In genomic region chr18:8431036-8431435, GRCh38 we compare ENCODE assay signal across 31 cellular contexts.
"Had no signal": no experiment of that assay in that cellular context is flagged by ENCODE, and none has a peak within 500 bp of the region (broad histone marks: within the 10 kb centered on the region; RNA-seq: fewer than 3 reads in every experiment).

No MANE protein-coding gene starts in this region.

- H3K4me2 ChIP-seq: neural progenitor cell had no signal

- H3K27me3 ChIP-seq: neural progenitor cell, neutrophil, ovary, stomach, testis, thyroid gland, transverse colon, upper lobe of right lung had no signal

- H2AFZ ChIP-seq: neural progenitor cell had no signal

- H3K4me3 ChIP-seq: left ventricle myocardium inferior, lung, neural progenitor cell, ovary, skin epidermis, stomach, testis, thyroid gland, transverse colon, upper lobe of right lung had no signal

- H3K27ac ChIP-seq: left ventricle myocardium inferior, neural progenitor cell, neutrophil, ovary, skin epidermis, stomach, testis, thyroid gland, transverse colon, upper lobe of right lung had no signal

- H3K9ac ChIP-seq: neural progenitor cell had no signal

- H3K9me3 ChIP-seq: left ventricle myocardium inferior, neutrophil, ovary, stomach, testis, thyroid gland, transverse colon, upper lobe of right lung had no signal

- FAIRE-seq: islet of Langerhans, kidney, urothelium cell line had no signal

- H3K4me1 ChIP-seq: left ventricle myocardium inferior, neural progenitor cell, stomach, testis, thyroid gland, transverse colon, upper lobe of right lung had no signal

- H3K9me3 Mint-ChIP-seq: immature natural killer cell, mesothelial cell of epicardium, nephron progenitor cell, neural progenitor cell had no signal

- H3K36me3 Mint-ChIP-seq: immature natural killer cell; mesothelial cell of epicardium; naive B cell; natural killer cell; neural progenitor cell; stimulated activated naive B cell treated with anti-CD40 and anti-IgM and Interleukin-4, amounts not matched to agents 10 μg/mL and 1 μg/mL and 100 μg/mL, for 72 hours had no signal

- H3K4me3 Mint-ChIP-seq: immature natural killer cell; mesothelial cell of epicardium; naive B cell; natural killer cell; nephron progenitor cell; neural progenitor cell; stimulated activated naive B cell treated with anti-CD40 and anti-IgM and Interleukin-4, amounts not matched to agents 10 μg/mL and 1 μg/mL and 100 μg/mL, for 72 hours had no signal

- ATAC-seq: left colon; natural killer cell; right cardiac atrium; sciatic nerve; stimulated activated naive B cell treated with anti-CD40 and anti-IgM and Interleukin-4, amounts not matched to agents 10 μg/mL and 1 μg/mL and 100 μg/mL, for 72 hours; stimulated activated naive CD8-positive, alpha-beta T cell treated with anti-CD3 and anti-CD28 coated beads, Interleukin-15, Interleukin-2, amounts not matched to agents 100 U/mL and 50 U/mL, for 24 hours; upper lobe of right lung had no signal

- H3K4me1 Mint-ChIP-seq: immature natural killer cell; naive B cell; natural killer cell; stimulated activated naive B cell treated with anti-CD40 and anti-IgM and Interleukin-4, amounts not matched to agents 10 μg/mL and 1 μg/mL and 100 μg/mL, for 72 hours had no signal

- H3K36me3 ChIP-seq: left ventricle myocardium inferior, neural progenitor cell, neutrophil, ovary, stomach, thyroid gland, transverse colon, upper lobe of right lung had no signal

- DNase-seq: hypothalamus; immature natural killer cell; kidney; left colon; left ventricle myocardium inferior; mesendoderm; naive B cell; natural killer cell; nephron progenitor cell; occipital lobe; ovary; right cardiac atrium; stimulated activated CD4-positive, alpha-beta T cell treated with anti-CD3 and anti-CD28 coated beads, Interleukin-12 subunit alpha, Interleukin-12 subunit beta, amount 100 ng/mL, for 4 hours; stimulated activated CD4-positive, alpha-beta T cell treated with anti-CD3 and anti-CD28 coated beads, Interleukin-15, amount 100 ng/mL, for 24 hours; stimulated activated CD4-positive, alpha-beta T cell treated with anti-CD3 and anti-CD28 coated beads, Interleukin-2, amount 100 ng/mL, for 24 hours; stimulated activated CD4-positive, alpha-beta T cell treated with anti-CD3 and anti-CD28 coated beads, Interleukin-4, amount 100 ng/mL, for 1 hour; stimulated activated naive B cell treated with anti-CD40 and anti-IgM and Interleukin-4, amounts not matched to agents 10 μg/mL and 1 μg/mL and 100 μg/mL, for 72 hours; stimulated activated naive CD8-positive, alpha-beta T cell treated with anti-CD3 and anti-CD28 coated beads, Interleukin-15, Interleukin-2, amounts not matched to agents 100 U/mL and 50 U/mL, for 24 hours; stomach; testis; thyroid gland; transverse colon; upper lobe of right lung had no signal

- H3K27ac Mint-ChIP-seq: immature natural killer cell; mesothelial cell of epicardium; naive B cell; natural killer cell; nephron progenitor cell; neural progenitor cell; stimulated activated naive B cell treated with anti-CD40 and anti-IgM and Interleukin-4, amounts not matched to agents 10 μg/mL and 1 μg/mL and 100 μg/mL, for 72 hours had no signal
